13 cellular contexts compared by ENCODE assay signal in the genomic region with DNA sequence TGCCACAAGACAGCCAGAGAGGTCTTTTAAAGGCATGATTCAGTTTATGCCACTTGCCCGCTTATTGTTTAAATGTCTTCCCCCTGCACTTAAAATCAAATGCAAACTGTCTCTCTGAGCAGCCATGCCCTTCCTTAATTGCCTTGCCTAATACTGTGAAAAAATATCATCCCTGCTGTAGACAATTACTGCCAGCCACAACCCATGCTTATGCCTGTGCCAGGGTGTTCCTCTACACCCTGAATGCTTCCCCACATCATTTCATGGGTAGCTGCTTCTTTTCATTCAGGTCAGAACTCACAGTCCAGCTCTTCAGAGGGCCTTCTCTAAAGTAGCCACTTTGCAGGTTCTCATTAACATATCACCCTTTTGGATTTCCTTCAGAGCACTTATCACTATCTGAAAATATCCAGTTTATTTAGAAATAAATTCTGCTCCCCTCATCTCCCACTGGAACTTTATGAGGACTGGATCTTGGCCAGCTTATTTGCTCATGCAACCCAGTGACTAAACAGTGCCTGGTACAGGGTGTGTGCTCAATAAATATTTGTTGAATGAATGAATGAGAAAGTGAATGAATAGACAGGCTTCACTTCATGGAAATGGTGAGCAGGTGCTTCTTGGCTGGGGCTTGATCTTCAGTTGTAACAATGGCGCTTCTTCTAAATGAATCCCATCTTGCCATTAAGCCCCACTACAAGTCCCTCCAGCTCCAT.
DNase-seq lines count a peak whose midpoint lies in the region; TF ChIP-seq lines count a peak whose summit lies in the region.
"Had no signal": no experiment of that assay in that cellular context is flagged by ENCODE, and none has a peak within 500 bp of the region (broad histone marks: within the 10 kb centered on the region; RNA-seq: fewer than 3 reads in every experiment).

No MANE protein-coding gene starts in this region.

- H3K79me2 ChIP-seq in Karpas-422 (ENCODE audit: low read length): no peaks in the 10 kb centered on the region
- H3K79me2 ChIP-seq in MM.1S (ENCODE audit: low read length): no peaks in the 10 kb centered on the region

- H3F3A ChIP-seq in MM.1S (ENCODE audit: insufficient read depth, low read length): no peaks in the 10 kb centered on the region

- H3K27me3 ChIP-seq in MG63: no peaks in the 10 kb centered on the region
- H3K27me3 ChIP-seq in adipocyte (replicated peaks; ENCODE audit: control insufficient read depth, insufficient read depth, low read length): no peaks in the 10 kb centered on the region
- no peaks in the 10 kb centered on the region for H3K27me3 ChIP-seq in Karpas-422 (ENCODE audit: low read length)
- no peaks in the 10 kb centered on the region for H3K27me3 ChIP-seq in MM.1S (replicated peaks; ENCODE audit: insufficient read depth, low read length)
- H3K27me3 ChIP-seq: right lobe of liver, suprapubic skin had no signal

- no peaks in the 10 kb centered on the region for H4K20me1 ChIP-seq in Karpas-422 (ENCODE audit: insufficient read depth, low read depth, low read length)
- no peaks in the 10 kb centered on the region for H4K20me1 ChIP-seq in MM.1S (ENCODE audit: insufficient read depth, low read length)

- H3K9me3 ChIP-seq in MG63: no peaks in the 10 kb centered on the region
- H3K9me3 ChIP-seq in adipocyte (ENCODE audit: control insufficient read depth, low read length): no peaks in the 10 kb centered on the region
- peaks cover 12% of the 10 kb centered on the region; the same call in 1 of the 2 replicates for H3K9me3 ChIP-seq in Karpas-422 (ENCODE audit: low read length)
- H3K9me3 ChIP-seq in MM.1S (replicated peaks; ENCODE audit: insufficient read depth, low read length): no peaks in the 10 kb centered on the region
- H3K9me3 ChIP-seq: right lobe of liver, suprapubic skin had no signal

- H3K4me2 ChIP-seq in Karpas-422 (ENCODE audit: low read depth, low read length, poor library complexity, severe bottlenecking) (no peak overlapping the region), MM.1S (ENCODE audit: low read depth, low read length) (no peak overlapping the region)

- DNase-seq in DMS153 (lab: John Stamatoyannopoulos, UW) (peak; percentile 92), MG63 (peak; percentile 15), adipocyte (ENCODE audit: low read depth) (peak; percentile 3), kidney glomerular epithelial cell (lab: John Stamatoyannopoulos, UW) (peak; percentile 8), mucosa of gallbladder (ENCODE audit: low spot score) (no peak), Karpas-422 (no peak), MM.1S (no peak)
- DNase-seq in activated CD4-positive, alpha-beta T cell treated with anti-CD3 and anti-CD28 coated beads for 48 hours: no peak
- DNase-seq: KBM-7, NCI-H2227 treated with DMSO at 0.1 percent for 48 hours, right lobe of liver had no signal

- H3K36me3 ChIP-seq in MG63 (no peaks in the 10 kb centered on the region), adipocyte (ENCODE audit: control insufficient read depth, insufficient read depth, low read length, severe bottlenecking) (no peaks in the 10 kb centered on the region), Karpas-422 (ENCODE audit: insufficient read depth, low read length) (no peaks in the 10 kb centered on the region), MM.1S (replicated peaks; ENCODE audit: insufficient read depth, low read length) (no peaks in the 10 kb centered on the region)
- H3K36me3 ChIP-seq: right lobe of liver, suprapubic skin had no signal

- no peak overlapping the region for H3K4me3 ChIP-seq in MG63
- H3K4me3 ChIP-seq in adipocyte (ENCODE audit: low read length): no peak overlapping the region
- H3K4me3 ChIP-seq in Karpas-422 (ENCODE audit: low read length): no peak overlapping the region
- H3K4me3 ChIP-seq in MM.1S (ENCODE audit: low read length): no peak overlapping the region
- H3K4me3 ChIP-seq: right lobe of liver, suprapubic skin had no signal

- H3K4me1 ChIP-seq in adipocyte (ENCODE audit: control insufficient read depth, insufficient read depth, low read length) (peaks cover 9% of the 10 kb centered on the region), Karpas-422 (ENCODE audit: low read length) (no peaks in the 10 kb centered on the region), MM.1S (ENCODE audit: low read length) (no peaks in the 10 kb centered on the region)
- H3K4me1 ChIP-seq: right lobe of liver, suprapubic skin had no signal

- no peak overlapping the region for H2AFZ ChIP-seq in Karpas-422 (ENCODE audit: low read length)
- no peak overlapping the region for H2AFZ ChIP-seq in MM.1S (ENCODE audit: low read length)

- TF ChIP-seq CTCF in MM.1S (IDR thresholded peaks at IDR 0.05; ENCODE audit: low read length): no peak

- H3K27ac ChIP-seq in Karpas-422 (ENCODE audit: low read length) (no peak overlapping the region), MM.1S (ENCODE audit: low read length) (no peak overlapping the region)
- H3K27ac ChIP-seq: C4-2B, right lobe of liver, suprapubic skin had no signal

- H3K9me2 ChIP-seq in Karpas-422 (replicated peaks; ENCODE audit: insufficient read depth, low read length) (no peaks in the 10 kb centered on the region), MM.1S (replicated peaks; ENCODE audit: insufficient read depth, low read length) (no peaks in the 10 kb centered on the region)

- no peak overlapping the region for H3K9ac ChIP-seq in adipocyte (ENCODE audit: low read length)
- no peak overlapping the region for H3K9ac ChIP-seq in Karpas-422 (ENCODE audit: low read length)
- no peak overlapping the region for H3K9ac ChIP-seq in MM.1S (ENCODE audit: low read length)

Comparison
In these comparisons a context has a peak if more than half of its experiments do, and no peak if none do; other contexts are left out.
1. DNase-seq: peak in DMS153 (single experiment), MG63 (single experiment), adipocyte (single experiment) and kidney glomerular epithelial cell (single experiment); none in mucosa of gallbladder (single experiment), activated CD4-positive, alpha-beta T cell treated with anti-CD3 and anti-CD28 coated beads for 48 hours (single experiment), Karpas-422 (single experiment) and MM.1S (single experiment).